10 cellular contexts compared by ENCODE assay signal in genomic region chr1:21308330-21308729, GRCh38. TPM values are rescaled to one million over a fixed set of nuclear protein-coding genes. Genes with fewer than 3 reads are reported as not detected.
DNase-seq lines count a peak whose midpoint lies in the region; ATAC-seq and TF ChIP-seq lines count a peak whose summit lies in the region.
"Had no signal": no experiment of that assay in that cellular context is flagged by ENCODE, and none has a peak within 500 bp of the region (broad histone marks: within the 10 kb centered on the region; RNA-seq: fewer than 3 reads in every experiment).

No MANE protein-coding gene starts in this region.

- peaks cover 51% of the 10 kb centered on the region for H3K4me1 ChIP-seq in hepatocyte (ENCODE audit: insufficient read depth)
- H3K4me1 ChIP-seq in stomach smooth muscle (ENCODE audit: control insufficient read depth, insufficient read depth, low read length): peaks cover 74% of the 10 kb centered on the region
- H3K4me1 ChIP-seq: colonic mucosa had no signal

- H3K27me3 Mint-ChIP-seq in activated T-cell treated with anti-CD3 and anti-CD28 coated beads, Interleukin-2, amount 50 U/mL, for 24 hours: no peaks in the 10 kb centered on the region
- H3K27me3 Mint-ChIP-seq in activated T-helper 17 cell treated with anti-CD3 and anti-CD28 coated beads, Interleukin-2, amount 50 U/mL, for 72 hours: no peaks in the 10 kb centered on the region

- H3K4me3 ChIP-seq in hepatocyte (no peak overlapping the region), stomach smooth muscle (ENCODE audit: low read length in 2 of 2) (peak overlapping the region; percentile 39 to 58)
- H3K4me3 ChIP-seq: colonic mucosa had no signal

- peak overlapping the region; percentile 51 for H3K4me2 ChIP-seq in hepatocyte

- H3K27me3 ChIP-seq in hepatocyte (no peaks in the 10 kb centered on the region), stomach smooth muscle (ENCODE audit: control insufficient read depth in 1 of 2, insufficient read depth in 2 of 2, low read length in 2 of 2) (no peaks in the 10 kb centered on the region)
- H3K27me3 ChIP-seq: colonic mucosa had no signal

- no peaks in the 10 kb centered on the region for H4K20me1 ChIP-seq in hepatocyte (ENCODE audit: insufficient read depth, poor library complexity, severe bottlenecking)

- H2AFZ ChIP-seq in hepatocyte: no peak overlapping the region

- ATAC-seq in activated T-helper 17 cell treated with anti-CD3 and anti-CD28 coated beads, Interleukin-2, amount 50 U/mL, for 72 hours (replicated peaks): no peak
- ATAC-seq in GM21576 (IDR thresholded peaks at IDR 0.05; ENCODE audit: unreplicated experiment): no peak
- ATAC-seq in GM18861 (IDR thresholded peaks at IDR 0.05; ENCODE audit: unreplicated experiment): no peak

- H3K27ac Mint-ChIP-seq in activated T-cell treated with anti-CD3 and anti-CD28 coated beads, Interleukin-2, amount 50 U/mL, for 24 hours: peak overlapping the region; percentile 77
- H3K27ac Mint-ChIP-seq in activated T-helper 17 cell treated with anti-CD3 and anti-CD28 coated beads, Interleukin-2, amount 50 U/mL, for 72 hours: peak overlapping the region; percentile 42

- H3K4me1 Mint-ChIP-seq in activated T-cell treated with anti-CD3 and anti-CD28 coated beads, Interleukin-2, amount 50 U/mL, for 24 hours (ENCODE audit: low read depth): peaks cover 73% of the 10 kb centered on the region
- peaks cover 32% of the 10 kb centered on the region for H3K4me1 Mint-ChIP-seq in activated T-helper 17 cell treated with anti-CD3 and anti-CD28 coated beads, Interleukin-2, amount 50 U/mL, for 72 hours

- H3K9me3 ChIP-seq in hepatocyte (ENCODE audit: low read depth) (no peaks in the 10 kb centered on the region), stomach smooth muscle (ENCODE audit: control insufficient read depth in 2 of 2, low read length in 2 of 2) (no peaks in the 10 kb centered on the region)
- H3K9me3 ChIP-seq: colonic mucosa had no signal

- TF ChIP-seq CTCF in hepatocyte (IDR thresholded peaks at IDR 0.05; ENCODE audit: poor library complexity): no peak

- no peak overlapping the region for H3K4me3 Mint-ChIP-seq in activated T-cell treated with anti-CD3 and anti-CD28 coated beads, Interleukin-2, amount 50 U/mL, for 24 hours
- no peak overlapping the region for H3K4me3 Mint-ChIP-seq in activated T-helper 17 cell treated with anti-CD3 and anti-CD28 coated beads, Interleukin-2, amount 50 U/mL, for 72 hours

- peaks cover 91% of the 10 kb centered on the region for H3K79me2 ChIP-seq in hepatocyte

- H3K9me3 Mint-ChIP-seq in activated T-cell treated with anti-CD3 and anti-CD28 coated beads, Interleukin-2, amount 50 U/mL, for 24 hours: no peaks in the 10 kb centered on the region
- no peaks in the 10 kb centered on the region for H3K9me3 Mint-ChIP-seq in activated T-helper 17 cell treated with anti-CD3 and anti-CD28 coated beads, Interleukin-2, amount 50 U/mL, for 72 hours

- peak overlapping the region; percentile 28 to 36 for H3K9ac ChIP-seq in stomach smooth muscle (ENCODE audit: low read length in 2 of 2)

- H3K9me2 ChIP-seq in hepatocyte (replicated peaks; ENCODE audit: insufficient read depth): no peaks in the 10 kb centered on the region

- WGBS in hepatocyte (ENCODE audit: low lambda C conversion rate, missing lambda C conversion rate): 53% methylated on average over 5 of the region's 5 CpGs

- peaks cover 43% of the 10 kb centered on the region for H3K36me3 Mint-ChIP-seq in activated T-cell treated with anti-CD3 and anti-CD28 coated beads, Interleukin-2, amount 50 U/mL, for 24 hours (ENCODE audit: low read depth)
- H3K36me3 Mint-ChIP-seq in activated T-helper 17 cell treated with anti-CD3 and anti-CD28 coated beads, Interleukin-2, amount 50 U/mL, for 72 hours (ENCODE audit: low read depth): peaks cover 33% of the 10 kb centered on the region

- no peak for DNase-seq in activated T-cell treated with anti-CD3 and anti-CD28 coated beads, Interleukin-2, amount 50 U/mL, for 24 hours
- no peak for DNase-seq in activated T-cell treated with anti-CD3 and anti-CD28 coated beads, Interleukin-2, amount 50 U/mL, for 48 hours
- DNase-seq in hepatocyte (ENCODE audit: low spot score): no peak
- DNase-seq in NCI-H82 (lab: John Stamatoyannopoulos, UW): no peak
- DNase-seq: colonic mucosa, NCI-H748 treated with DMSO at 0.1 percent for 48 hours had no signal

- H3K36me3 ChIP-seq in hepatocyte (replicated peaks; ENCODE audit: insufficient read depth, low read depth) (no peaks in the 10 kb centered on the region), stomach smooth muscle (ENCODE audit: control insufficient read depth in 2 of 2, insufficient read depth in 2 of 2, low read length in 2 of 2) (no peaks in the 10 kb centered on the region)
- H3K36me3 ChIP-seq: colonic mucosa had no signal

- H3K27ac ChIP-seq in hepatocyte: peak overlapping the region; percentile 85
- H3K27ac ChIP-seq in stomach smooth muscle (ENCODE audit: low read length): peak overlapping the region; percentile 88
- H3K27ac ChIP-seq: colonic mucosa had no signal

RNA-seq across cellular contexts. Expression of gene ECE1, which starts 18.1 kb away (rescaled TPM):
- total RNA-seq in activated T-helper 17 cell treated with anti-CD3 and anti-CD28 coated beads, Interleukin-2, amount 50 U/mL, for 72 hours: 100 to 1,000 TPM in 1 of 2 donors, 10 to 100 TPM in 1; 75.4 to 219 TPM
- total RNA-seq in hepatocyte: 35.1 and 60.8 TPM in 2 replicates
- 84.4 and 90.6 TPM in 2 replicates for polyA plus RNA-seq in hepatocyte
